In the genomic region with DNA sequence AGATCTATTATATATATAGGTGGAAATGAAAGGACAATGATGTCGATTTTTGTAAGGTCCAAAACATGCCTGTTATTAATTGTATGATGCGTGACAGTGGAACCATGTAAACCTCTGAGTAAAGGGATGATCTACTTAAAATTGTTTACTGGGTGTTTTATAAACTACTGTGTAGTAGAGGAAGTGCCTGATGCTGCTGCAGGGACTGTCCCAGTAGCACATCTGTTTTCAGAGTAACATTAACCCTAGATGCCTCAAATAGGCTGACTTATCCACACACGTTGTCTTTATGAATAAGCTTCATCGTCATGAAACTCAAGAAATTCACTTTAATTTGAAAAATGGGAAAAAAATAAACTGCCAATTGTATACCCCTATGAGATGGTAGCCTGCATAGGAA, we compare ENCODE assay signal across 10 cellular contexts. TPM values are rescaled to one million over a fixed set of nuclear protein-coding genes. Genes with fewer than 3 reads are reported as not detected.
DNase-seq lines count a peak whose midpoint lies in the region; ATAC-seq, FAIRE-seq and TF ChIP-seq lines count a peak whose summit lies in the region.
"Had no signal": no experiment of that assay in that cellular context is flagged by ENCODE, and none has a peak within 500 bp of the region (broad histone marks: within the 10 kb centered on the region; RNA-seq: fewer than 3 reads in every experiment).

No MANE protein-coding gene starts in this region.

- TF ChIP-seq EP300 in stomach (IDR thresholded peaks at IDR 0.05), result no peak

- FAIRE-seq in GM12891 (lab: Jason Lieb, UNC), result peak; percentile 51

- H3K27ac ChIP-seq in stomach (no peak overlapping the region), esophagus squamous epithelium (no peak overlapping the region)
- H3K27ac ChIP-seq: thyroid gland had no signal

- ATAC-seq in GM21619 (IDR thresholded peaks at IDR 0.05; ENCODE audit: unreplicated experiment), result peak; percentile 21
- ATAC-seq in activated B cell treated with CpG ODN at 0.5 μM for 24 hours (ENCODE audit: low read depth), result no peak

- DNase-seq in GM12891 (ENCODE audit: insufficient read length, low spot score) (no peak), activated B cell treated with CpG ODN at 0.5 μM for 24 hours (no peak), stomach (no peak), esophagus squamous epithelium (lab: John Stamatoyannopoulos, UW) (no peak), NCI-H146 treated with DMSO at 0.1 percent for 48 hours (lab: John Stamatoyannopoulos, UW; ENCODE audit: unreplicated experiment) (no peak)
- DNase-seq: DMS79 treated with DMSO at 0.1 percent for 48 hours, NCI-H1694 treated with DMSO at 0.1 percent for 48 hours, thyroid gland had no signal

- H3K36me3 ChIP-seq in stomach, result no peaks in the 10 kb centered on the region
- no peaks in the 10 kb centered on the region for H3K36me3 ChIP-seq in esophagus squamous epithelium
- H3K36me3 ChIP-seq: thyroid gland had no signal

- no peaks in the 10 kb centered on the region for H3K9me3 Mint-ChIP-seq in activated B cell treated with CpG ODN at 0.5 μM for 24 hours
- no peaks in the 10 kb centered on the region for H3K9me3 Mint-ChIP-seq in nephron

- CTCF ChIA-PET in activated B cell treated with CpG ODN at 0.5 μM for 24 hours (lab: Charles Lee), result no interaction called here

- H3K4me3 Mint-ChIP-seq in activated B cell treated with CpG ODN at 0.5 μM for 24 hours (peak overlapping the region; percentile 7), nephron (peak overlapping the region; percentile 88 to 93 (median 91))

- no peak overlapping the region for H3K4me3 ChIP-seq in stomach
- no peak overlapping the region for H3K4me3 ChIP-seq in esophagus squamous epithelium
- H3K4me3 ChIP-seq: thyroid gland had no signal

- H3K4me1 ChIP-seq in stomach (peaks cover 0 to 19% (median 15%) of the 10 kb centered on the region in 4 donors), esophagus squamous epithelium (peaks cover 4 to 28% (median 5%) of the 10 kb centered on the region in 3 donors)

- H3K9me3 ChIP-seq in stomach, result no peaks in the 10 kb centered on the region
- H3K9me3 ChIP-seq in esophagus squamous epithelium, result no peaks in the 10 kb centered on the region
- H3K9me3 ChIP-seq: thyroid gland had no signal

- H3K27ac Mint-ChIP-seq in activated B cell treated with CpG ODN at 0.5 μM for 24 hours, result no peak overlapping the region
- H3K27ac Mint-ChIP-seq in nephron, result no peak overlapping the region

- WGBS in stomach, 5 donors, result 59 to 74% (median 71%) methylated on average over 4 of the region's 4 CpGs
- WGBS in esophagus squamous epithelium, 2 donors, result 73 to 79% methylated on average over 4 of the region's 4 CpGs

- H3K36me3 Mint-ChIP-seq in activated B cell treated with CpG ODN at 0.5 μM for 24 hours (ENCODE audit: low read depth) (no peaks in the 10 kb centered on the region), nephron (ENCODE audit: low read depth) (no peaks in the 10 kb centered on the region)

- TF ChIP-seq POLR2A in GM12891 (IDR thresholded peaks at IDR 0.05; ENCODE audit: low read depth, low read length), result no peak
- no peak for TF ChIP-seq POLR2A in stomach (IDR thresholded peaks at IDR 0.05)
- TF ChIP-seq POLR2A in esophagus squamous epithelium (IDR thresholded peaks at IDR 0.05), result peak in 1 of 4 donors; percentile 10

- peaks cover 16% of the 10 kb centered on the region for H3K27me3 Mint-ChIP-seq in activated B cell treated with CpG ODN at 0.5 μM for 24 hours
- peaks cover 38% of the 10 kb centered on the region for H3K27me3 Mint-ChIP-seq in nephron (ENCODE audit: low read depth)

- H3K4me1 Mint-ChIP-seq in activated B cell treated with CpG ODN at 0.5 μM for 24 hours, result peaks cover 34% of the 10 kb centered on the region
- H3K4me1 Mint-ChIP-seq in nephron, result peaks cover 15% of the 10 kb centered on the region

- intact Hi-C loops in activated B cell treated with CpG ODN at 0.5 μM for 24 hours (cut with micrococcal nuclease), result loop anchor here (2.0 to 5.0 kb wide), 2 partner anchors 53 to 134 kb away; partner anchors contain the start of gene WDR36
- intact Hi-C loops in stomach (cut with DNase I; ENCODE audit: low total_unique reads), result no loop called here
- intact Hi-C loops in esophagus squamous epithelium (cut with DNase I), result no loop called here

- H3K27me3 ChIP-seq in stomach (peaks cover 0 to 48% (median 26%) of the 10 kb centered on the region in 3 donors), esophagus squamous epithelium (peaks cover 0 to 32% (median 0%) of the 10 kb centered on the region in 4 donors)
- H3K27me3 ChIP-seq: thyroid gland had no signal

- POLR2A ChIA-PET in activated B cell treated with CpG ODN at 0.5 μM for 24 hours (lab: Charles Lee), result interaction anchor here (0.7 kb wide), 1 partner anchor 468 kb away, joined by 4 read pairs; no protein-coding TSS in a partner anchor

- TF ChIP-seq CTCF in activated B cell treated with CpG ODN at 0.5 μM for 24 hours (IDR thresholded peaks at IDR 0.05) (no peak), nephron (IDR thresholded peaks at IDR 0.05; ENCODE audit: unreplicated experiment in 3 of 3) (no peak), stomach (IDR thresholded peaks at IDR 0.05) (no peak), esophagus squamous epithelium (IDR thresholded peaks at IDR 0.05) (no peak)

TF ChIP-seq in GM12891, 5 proteins besides CTCF, POLR2A, EP300 and RAD21:
- TF ChIP-seq TAF1 (IDR thresholded peaks at IDR 0.05; ENCODE audit: low read depth, low read length) (no peak), SPI1 (IDR thresholded peaks at IDR 0.05; ENCODE audit: low read depth, low read length) (peak; percentile 82)

RNA-seq across cellular contexts. Expression of gene CAMK4, which starts 1.7 kb away (rescaled TPM):
- polyA plus RNA-seq in GM12891 (2012; ENCODE audit: low read depth, missing spikeins), result 19.3 TPM
- total RNA-seq in activated B cell treated with CpG ODN at 0.5 μM for 24 hours (5.1 and 6.3 TPM in 2 replicates), stomach (10 to 100 TPM in 3 of 5 donors, under 1 TPM in 2; 0.45 to 25.1 (median 16.9) TPM), esophagus squamous epithelium (1 to 10 TPM; 1.5 to 3.2 (median 2.6) TPM)
- 1 to 10 TPM in 2 of 3 donors, under 1 TPM in 1; 0.48 to 6.3 (median 1.4) TPM for polyA plus RNA-seq in stomach
